Comparison of ENCODE assay signal across 13 cellular contexts in the genomic region with DNA sequence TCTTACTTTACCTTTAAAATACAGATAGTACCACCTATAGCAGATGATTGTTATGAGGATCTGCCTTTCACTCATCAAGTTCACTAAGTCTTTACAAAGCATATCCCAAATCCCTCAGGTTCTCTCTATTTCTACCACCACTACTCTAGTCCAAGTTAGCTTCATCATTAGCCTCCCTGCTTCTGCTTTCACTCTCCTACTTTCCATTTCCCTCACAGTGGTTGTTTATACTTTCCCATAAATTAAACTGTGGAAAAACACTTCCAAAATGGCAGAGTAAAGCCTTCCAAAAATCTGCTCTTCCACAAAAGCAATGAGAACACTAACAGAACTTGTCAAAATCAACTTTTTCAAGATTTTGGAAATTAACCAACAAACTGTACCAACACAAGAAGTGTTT.
"Had no signal": no experiment of that assay in that cellular context is flagged by ENCODE, and none has a peak within 500 bp of the region (broad histone marks: within the 10 kb centered on the region; RNA-seq: fewer than 3 reads in every experiment).

No MANE protein-coding gene starts in this region.

- H3K4me1 ChIP-seq: breast epithelium, psoas muscle had no signal

- ATAC-seq: activated CD4-positive, CD25-positive, alpha-beta regulatory T cell treated with anti-CD3 and anti-CD28 coated beads, Interleukin-2, amount 50 U/mL, for 24 hours; activated naive CD4-positive, alpha-beta T cell treated with anti-CD3 and anti-CD28 coated beads, Interleukin-2, amount 50 U/mL, for 72 hours; naive thymus-derived CD4-positive, alpha-beta T cell; psoas muscle had no signal

- DNase-seq: activated effector memory CD4-positive, alpha-beta T cell treated with Interleukin-2 at 50 U/mL for 16 hours; activated T-cell treated with anti-CD3 and anti-CD28 coated beads, Interleukin-2, amount 50 U/mL, for 24 hours; midbrain; naive thymus-derived CD4-positive, alpha-beta T cell; psoas muscle; stimulated activated CD4-positive, alpha-beta T cell treated with anti-CD3 and anti-CD28 coated beads, Interleukin-12 subunit alpha, Interleukin-12 subunit beta, amount 100 ng/mL, for 4 hours; stimulated activated naive CD4-positive, alpha-beta T cell treated with Interleukin-2 at 50 U/mL for 16 hours; SW 1271; testis had no signal

- FAIRE-seq: frontal cortex had no signal

- H3K27me3 ChIP-seq: breast epithelium, testis had no signal

- H3K27ac ChIP-seq: breast epithelium, psoas muscle had no signal

- H3K4me3 ChIP-seq: breast epithelium, psoas muscle, testis had no signal

- H3K9me3 ChIP-seq: breast epithelium, psoas muscle, testis had no signal

- H3K36me3 ChIP-seq: breast epithelium had no signal
